21 cellular contexts compared by ENCODE assay signal in genomic region chr11:10575999-10576398, GRCh38. TPM values are rescaled to one million over a fixed set of nuclear protein-coding genes. Genes with fewer than 3 reads are reported as not detected.
DNase-seq lines count a peak whose midpoint lies in the region; ATAC-seq and TF ChIP-seq lines count a peak whose summit lies in the region.
"Had no signal": no experiment of that assay in that cellular context is flagged by ENCODE, and none has a peak within 500 bp of the region (broad histone marks: within the 10 kb centered on the region; RNA-seq: fewer than 3 reads in every experiment).

No MANE protein-coding gene starts in this region.

- WGBS in right cardiac atrium = 79% methylated on average over 4 of the region's 4 CpGs
- 100% methylated on average over 3 of the region's 4 CpGs for WGBS in esophagus muscularis mucosa

- ATAC-seq in right cardiac atrium (peak; percentile 17 to 29), left cardiac atrium (no peak), thoracic aorta (ENCODE audit: insufficient number of reproducible peaks, low FRiP score, low read depth) (no peak)
- ATAC-seq: GM12878 had no signal

- no peak overlapping the region for H3K4me3 ChIP-seq in right cardiac atrium (ENCODE audit: low read length)
- H3K4me3 ChIP-seq in esophagus muscularis mucosa = no peak overlapping the region
- H3K4me3 ChIP-seq in thoracic aorta = no peak overlapping the region
- H3K4me3 ChIP-seq in osteoblast (ENCODE audit: insufficient read depth, low read length) = no peak overlapping the region
- H3K4me3 ChIP-seq: GM12878, HAP-1 had no signal

- intact Hi-C loops in right cardiac atrium (cut with DNase I) = no loop called here
- intact Hi-C loops in left cardiac atrium (cut with DNase I) = no loop called here
- intact Hi-C loops in esophagus muscularis mucosa (cut with DNase I) = no loop called here

- no peaks in the 10 kb centered on the region for H4K20me1 ChIP-seq in osteoblast (ENCODE audit: insufficient read depth, low read length)

- H3K4me1 ChIP-seq in right cardiac atrium (ENCODE audit: control insufficient read depth, insufficient read depth, low read length) (peaks cover 10% of the 10 kb centered on the region), esophagus muscularis mucosa (peaks cover 25 to 74% (median 52%) of the 10 kb centered on the region in 4 donors), thoracic aorta (ENCODE audit: control insufficient read depth in 1 of 2, low read depth in 2 of 2) (peaks cover 5 to 57% of the 10 kb centered on the region in 2 donors), osteoblast (ENCODE audit: insufficient read depth, low read length) (no peaks in the 10 kb centered on the region)
- H3K4me1 ChIP-seq: BE2C, HAP-1 had no signal

- H3K36me3 ChIP-seq in esophagus muscularis mucosa (peaks cover 0 to 73% (median 28%) of the 10 kb centered on the region in 4 donors), thoracic aorta (peaks cover 61% of the 10 kb centered on the region), osteoblast (ENCODE audit: insufficient read depth, low read length) (no peaks in the 10 kb centered on the region)
- H3K36me3 ChIP-seq: BE2C, HAP-1 had no signal

- H3K27me3 ChIP-seq in right cardiac atrium (ENCODE audit: control insufficient read depth, insufficient read depth) = no peaks in the 10 kb centered on the region
- no peaks in the 10 kb centered on the region for H3K27me3 ChIP-seq in esophagus muscularis mucosa
- H3K27me3 ChIP-seq in thoracic aorta (replicated peaks; ENCODE audit: insufficient read depth) = no peaks in the 10 kb centered on the region
- no peaks in the 10 kb centered on the region for H3K27me3 ChIP-seq in osteoblast (ENCODE audit: insufficient read depth, low read length)
- H3K27me3 ChIP-seq: BE2C had no signal

- no peak overlapping the region for H3K4me2 ChIP-seq in osteoblast (ENCODE audit: insufficient read depth, low read length)

- TF ChIP-seq CTCF in esophagus muscularis mucosa (IDR thresholded peaks at IDR 0.05) (no peak), thoracic aorta (IDR thresholded peaks at IDR 0.05) (no peak), osteoblast (IDR thresholded peaks at IDR 0.05; ENCODE audit: extremely low read depth, low read depth, low read length) (no peak)

- TF ChIP-seq POLR2A in esophagus muscularis mucosa (IDR thresholded peaks at IDR 0.05; ENCODE audit: low read depth) = no peak

- TF ChIP-seq EP300 in esophagus muscularis mucosa (IDR thresholded peaks at IDR 0.05) = no peak

- no peaks in the 10 kb centered on the region for H3K9me3 ChIP-seq in right cardiac atrium (ENCODE audit: control insufficient read depth, low read length)
- no peaks in the 10 kb centered on the region for H3K9me3 ChIP-seq in esophagus muscularis mucosa
- H3K9me3 ChIP-seq in thoracic aorta = no peaks in the 10 kb centered on the region
- H3K9me3 ChIP-seq in osteoblast (ENCODE audit: low read depth, low read length) = no peaks in the 10 kb centered on the region
- H3K9me3 ChIP-seq: BE2C, HAP-1 had no signal

- DNase-seq in right cardiac atrium (no peak), left cardiac atrium (no peak), esophagus muscularis mucosa (ENCODE audit: extremely low spot score) (no peak), thoracic aorta (ENCODE audit: low spot score) (no peak), NCI-H510A treated with DMSO at 0.1 percent for 48 hours (lab: John Stamatoyannopoulos, UW) (no peak), osteoblast (ENCODE audit: insufficient read length, low spot score, missing footprints) (no peak)
- DNase-seq: ACHN; BE2C; C1 segment of cervical spinal cord; CD4-positive, CD25-positive, alpha-beta regulatory T cell; CD8-positive, alpha-beta memory T cell; COR-L47; DMS 273 treated with DMSO at 0.1 percent for 48 hours; DMS53; DND-41; EL had no signal

- H3K79me2 ChIP-seq in osteoblast (ENCODE audit: insufficient read depth, low read length) = no peaks in the 10 kb centered on the region

- no peak overlapping the region for H2AFZ ChIP-seq in osteoblast (ENCODE audit: low read length)

- H3K27ac ChIP-seq in right cardiac atrium (ENCODE audit: low read length) (no peak overlapping the region), esophagus muscularis mucosa (replicated peaks in 1 of 4) (peak overlapping the region; percentile 7 to 57 (median 26)), thoracic aorta (peak overlapping the region; percentile 58 to 86), osteoblast (ENCODE audit: low read depth, low read length) (no peak overlapping the region)

RNA-seq across cellular contexts. Expression of gene LYVE1, which starts 7.5 kb away (rescaled TPM):
- total RNA-seq in right cardiac atrium (100 to 1,000 TPM in 1 of 4 donors, 10 to 100 TPM in 3; 69.8 to 114 (median 92.8) TPM), left cardiac atrium (100 to 1,000 TPM in 1 of 2 donors, 10 to 100 TPM in 1; 95.2 to 250 TPM), esophagus muscularis mucosa (100 to 1,000 TPM in 1 of 4 donors, 10 to 100 TPM in 3; 59.5 to 150 (median 74.3) TPM), thoracic aorta (100 to 1,000 TPM in 1 of 2 donors, 10 to 100 TPM in 1; 81.5 to 121 TPM), osteoblast (not detected in 2 replicates)
- polyA plus RNA-seq in right cardiac atrium = 12.6 TPM
- total RNA-seq: CD4-positive, CD25-positive, alpha-beta regulatory T cell; CD8-positive, alpha-beta memory T cell; G401; H4; HT-29 had no signal
- polyA plus RNA-seq: CD4-positive, CD25-positive, alpha-beta regulatory T cell; CD8-positive, alpha-beta memory T cell; GM12878 had no signal

RNA-seq across cellular contexts. Expression of gene RNF141, which starts 35.0 kb away (rescaled TPM):
- 10 to 100 TPM; 37.7 to 49.8 (median 41.4) TPM for total RNA-seq in right cardiac atrium
- polyA plus RNA-seq in right cardiac atrium = 14.1 TPM
- 10 to 100 TPM; 34.7 to 34.8 TPM for total RNA-seq in left cardiac atrium
- 10 to 100 TPM; 24.1 to 39.3 (median 34.9) TPM for total RNA-seq in esophagus muscularis mucosa
- total RNA-seq in thoracic aorta = 10 to 100 TPM; 37.3 to 47.2 TPM
- 27.4 and 29.3 TPM in 2 replicates for total RNA-seq in osteoblast

Comparison
In these comparisons a context has a peak if more than half of its experiments do, and no peak if none do; other contexts are left out.
1. ATAC-seq: peak in right cardiac atrium (2 of 2); none in left cardiac atrium (0 of 2) and thoracic aorta (single experiment).
2. H3K27ac ChIP-seq: peak in esophagus muscularis mucosa (4 of 4) and thoracic aorta (2 of 2); none in right cardiac atrium (single experiment) and osteoblast (single experiment).
3. RNA of gene LYVE1, which starts 7.5 kb away (total RNA-seq): 95.2 to 250 TPM in left cardiac atrium, 81.5 to 121 TPM in thoracic aorta, 69.8 to 114 TPM in right cardiac atrium and 59.5 to 150 TPM in esophagus muscularis mucosa; not detected in osteoblast; every median in the first group is over 10 times any median in the second.